In the genomic region with DNA sequence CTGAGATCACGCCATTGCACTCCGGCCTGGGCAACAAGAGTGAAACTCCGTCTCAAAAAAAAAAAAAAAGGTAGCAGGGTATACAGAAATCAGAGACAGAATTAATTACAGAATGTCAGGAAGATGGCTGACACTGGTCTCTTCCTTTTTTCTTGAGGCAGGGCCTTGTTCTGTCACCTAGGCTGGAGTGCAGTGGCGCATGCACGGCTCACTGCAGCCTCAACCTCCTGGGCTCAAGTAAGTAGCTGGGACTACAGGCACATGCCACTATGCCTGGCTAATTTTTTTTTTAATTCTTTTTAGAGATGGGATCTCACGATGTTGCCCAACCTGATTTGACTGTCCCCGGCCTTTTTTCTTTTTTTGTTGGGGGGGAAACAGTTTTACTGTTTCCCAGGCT, we compare ENCODE assay signal across 12 cellular contexts. TPM values are rescaled to one million over a fixed set of nuclear protein-coding genes. Genes with fewer than 3 reads are reported as not detected.
DNase-seq lines count a peak whose midpoint lies in the region; ATAC-seq and TF ChIP-seq lines count a peak whose summit lies in the region.
"Had no signal": no experiment of that assay in that cellular context is flagged by ENCODE, and none has a peak within 500 bp of the region (broad histone marks: within the 10 kb centered on the region; RNA-seq: fewer than 3 reads in every experiment).

No MANE protein-coding gene starts in this region.

- H2BK120ac ChIP-seq in IMR-90 (ENCODE audit: low read depth, low read length), result no peak overlapping the region

- peak overlapping the region; percentile 57 for H2AK9ac ChIP-seq in IMR-90 (replicated peaks; ENCODE audit: low read depth, low read length, poor library complexity)

- CTCF ChIA-PET in CD4-positive, alpha-beta memory T cell (lab: Charles Lee; ENCODE audit: partially characterized antibody), result interaction anchor here (0.6 to 12.0 kb wide), 9 partner anchors 9 to 1484 kb away, joined by 3 to 175 read pairs (median 5); partner anchors contain the start of genes ARMH1, HECTD3, POMGNT1 and RNU5D-1
- CTCF ChIA-PET in IMR-90 (lab: Yijun Ruan, JAX), result interaction anchor here (0.6 kb wide), 1 partner anchor 31 kb away, joined by 4 read pairs; no protein-coding TSS in a partner anchor

- H4K20me1 ChIP-seq in IMR-90 (ENCODE audit: insufficient read depth, low read length), result no peaks in the 10 kb centered on the region

- no peak overlapping the region for H3K27ac ChIP-seq in CD4-positive, alpha-beta memory T cell (ENCODE audit: low read depth, low read length)
- H3K27ac ChIP-seq in IMR-90 (ENCODE audit: insufficient read depth, low read length) (no peak overlapping the region), neutrophil (peak overlapping the region; percentile 33)
- H3K27ac ChIP-seq: lower lobe of right lung, sigmoid colon had no signal

- H3K4me3 ChIP-seq in CD4-positive, alpha-beta memory T cell (ENCODE audit: low read length in 2 of 2), result no peak overlapping the region
- H3K4me3 ChIP-seq in IMR-90 (ENCODE audit: insufficient read depth, low read depth, low read length), result no peak overlapping the region
- no peak overlapping the region for H3K4me3 ChIP-seq in neutrophil (ENCODE audit: low read depth in 1 of 2, low read length in 1 of 2)
- H3K4me3 ChIP-seq: GM23338, lower lobe of right lung, sigmoid colon had no signal

- no peak overlapping the region for H3K4me2 ChIP-seq in IMR-90 (ENCODE audit: low read depth, low read length)
- H3K4me2 ChIP-seq: GM23338 had no signal

- no peak overlapping the region for H4K91ac ChIP-seq in IMR-90 (ENCODE audit: insufficient read depth, low read depth, low read length)

- BruUV-seq in IMR-90 (replicated peaks; lab: Mats Ljungman, UMichigan), result no TSS peak

- no peaks in the 10 kb centered on the region for H3K27me3 Mint-ChIP-seq in CD4-positive, alpha-beta memory T cell
- peaks cover 10% of the 10 kb centered on the region for H3K27me3 Mint-ChIP-seq in activated T-helper 1 cell treated with anti-CD3 and anti-CD28 coated beads, Interleukin-12 subunit alpha, Interleukin-12 subunit beta, Interleukin-2, Interleukin-4 antibody, amounts not matched to agents 30 ng/mL and 10 ng/mL and 1 ng/mL, durations not matched to agents 14 hours and 24 hours and 36 hours (ENCODE audit: insufficient read depth)

- H2BK15ac ChIP-seq in IMR-90 (ENCODE audit: low read depth, low read length), result no peak overlapping the region

- no peak for TF ChIP-seq RAD21 in IMR-90 (IDR thresholded peaks at IDR 0.05; ENCODE audit: low read length)

- peaks cover 26 to 43% (median 36%) of the 10 kb centered on the region in 4 donors for H3K4me1 Mint-ChIP-seq in CD4-positive, alpha-beta memory T cell
- peaks cover 41% of the 10 kb centered on the region for H3K4me1 Mint-ChIP-seq in activated T-helper 1 cell treated with anti-CD3 and anti-CD28 coated beads, Interleukin-12 subunit alpha, Interleukin-12 subunit beta, Interleukin-2, Interleukin-4 antibody, amounts not matched to agents 30 ng/mL and 10 ng/mL and 1 ng/mL, durations not matched to agents 14 hours and 24 hours and 36 hours (ENCODE audit: low read depth)
- H3K4me1 Mint-ChIP-seq: GM23338 had no signal

- H4K5ac ChIP-seq in IMR-90 (ENCODE audit: low read depth, low read length), result no peak overlapping the region

- 100% methylated on average over 3 of the region's 7 CpGs; no CpG with 5 or more reads in 1 of the 2 experiments for WGBS in IMR-90 (ENCODE audit: extremely low coverage in 2 of 2, insufficient read length in 1 of 2), 2 experiments

- intact Hi-C loops in CD4-positive, alpha-beta memory T cell (cut with micrococcal nuclease), result no loop called here
- intact Hi-C loops in IMR-90 (cut with micrococcal nuclease), result no loop called here
- intact Hi-C loops in activated T-helper 1 cell treated with anti-CD3 and anti-CD28 coated beads, Interleukin-12 subunit alpha, Interleukin-12 subunit beta, Interleukin-2, Interleukin-4 antibody, amounts not matched to agents 30 ng/mL and 10 ng/mL and 1 ng/mL, durations not matched to agents 14 hours and 24 hours and 36 hours (cut with micrococcal nuclease), result loop anchor here (2.0 kb wide), 3 partner anchors 16 to 84 kb away; partner anchors contain the start of genes KIF2C and RNU5D-1

- H3K9ac ChIP-seq in IMR-90 (ENCODE audit: low read depth, low read length), result no peak overlapping the region

- no peaks in the 10 kb centered on the region for H3K36me3 Mint-ChIP-seq in CD4-positive, alpha-beta memory T cell
- H3K36me3 Mint-ChIP-seq in activated T-helper 1 cell treated with anti-CD3 and anti-CD28 coated beads, Interleukin-12 subunit alpha, Interleukin-12 subunit beta, Interleukin-2, Interleukin-4 antibody, amounts not matched to agents 30 ng/mL and 10 ng/mL and 1 ng/mL, durations not matched to agents 14 hours and 24 hours and 36 hours (ENCODE audit: low read depth), result no peaks in the 10 kb centered on the region

- H3K4me1 ChIP-seq in CD4-positive, alpha-beta memory T cell (ENCODE audit: insufficient read depth, low read length), result peaks cover 23% of the 10 kb centered on the region
- peaks cover 5% of the 10 kb centered on the region for H3K4me1 ChIP-seq in IMR-90 (ENCODE audit: control insufficient read depth, insufficient read depth, low read length)
- peaks cover 7 to 9% of the 10 kb centered on the region in 2 experiments for H3K4me1 ChIP-seq in neutrophil (ENCODE audit: control insufficient read depth in 1 of 2, insufficient read depth in 1 of 2, low read depth in 1 of 2, low read length in 1 of 2)

- H3K27ac Mint-ChIP-seq in CD4-positive, alpha-beta memory T cell, result peak overlapping the region in 6 of 7 donors; percentile 0 to 88 (median 60)
- peak overlapping the region; percentile 35 for H3K27ac Mint-ChIP-seq in activated T-helper 1 cell treated with anti-CD3 and anti-CD28 coated beads, Interleukin-12 subunit alpha, Interleukin-12 subunit beta, Interleukin-2, Interleukin-4 antibody, amounts not matched to agents 30 ng/mL and 10 ng/mL and 1 ng/mL, durations not matched to agents 14 hours and 24 hours and 36 hours
- H3K27ac Mint-ChIP-seq: GM23338 had no signal

- no peaks in the 10 kb centered on the region for H3K9me3 Mint-ChIP-seq in CD4-positive, alpha-beta memory T cell
- no peaks in the 10 kb centered on the region for H3K9me3 Mint-ChIP-seq in activated T-helper 1 cell treated with anti-CD3 and anti-CD28 coated beads, Interleukin-12 subunit alpha, Interleukin-12 subunit beta, Interleukin-2, Interleukin-4 antibody, amounts not matched to agents 30 ng/mL and 10 ng/mL and 1 ng/mL, durations not matched to agents 14 hours and 24 hours and 36 hours
- H3K9me3 Mint-ChIP-seq: activated T-cell treated with anti-CD3 and anti-CD28 coated beads, Interleukin-2, amount 50 U/mL, for 4 hours; GM23338 had no signal

- no peak overlapping the region for H4K8ac ChIP-seq in IMR-90 (ENCODE audit: low read depth in 2 of 2, low read length in 2 of 2)

- H2AK5ac ChIP-seq in IMR-90 (ENCODE audit: low read depth, low read length), result no peak overlapping the region

- H3K27me3 ChIP-seq in CD4-positive, alpha-beta memory T cell (ENCODE audit: insufficient read depth, low read length), result no peaks in the 10 kb centered on the region
- H3K27me3 ChIP-seq in IMR-90 (ENCODE audit: control insufficient read depth, insufficient read depth, low read length) (peaks cover 2% of the 10 kb centered on the region; the same call in 1 of the 2 replicates), neutrophil (no peaks in the 10 kb centered on the region)
- H3K27me3 ChIP-seq: sigmoid colon had no signal

- H3K4ac ChIP-seq in IMR-90 (ENCODE audit: low read depth, low read length), result no peak overlapping the region

- no peak overlapping the region for H2BK5ac ChIP-seq in IMR-90 (ENCODE audit: low read depth, low read length, poor library complexity, severe bottlenecking)

- no peak overlapping the region for H3K56ac ChIP-seq in IMR-90 (ENCODE audit: extremely low read depth, insufficient read depth, low read length)

- ATAC-seq in IMR-90 (ENCODE audit: low read depth) (no peak), GM19463 (IDR thresholded peaks at IDR 0.05; ENCODE audit: unreplicated experiment) (no peak), HG03469 (IDR thresholded peaks at IDR 0.05; ENCODE audit: unreplicated experiment) (no peak)

- H3K79me1 ChIP-seq in IMR-90 (ENCODE audit: low read depth in 1 of 2, low read length in 2 of 2), result no peaks in the 10 kb centered on the region; a peak in 1 of 4 replicates

- H3K14ac ChIP-seq in IMR-90 (replicated peaks; ENCODE audit: low read depth, low read length), result no peak overlapping the region

- no peaks in the 10 kb centered on the region; the same call in 1 of the 2 replicates for H3K9me1 ChIP-seq in IMR-90 (ENCODE audit: insufficient read depth, low read length)

- H3K18ac ChIP-seq in IMR-90 (ENCODE audit: low read depth, low read length), result no peak overlapping the region

- H2AFZ ChIP-seq in IMR-90 (replicated peaks; ENCODE audit: low read length, poor library complexity), result peak overlapping the region; percentile 91

- peak overlapping the region in 4 of 8 donors; percentile 1 to 84 (median 58) for H3K4me3 Mint-ChIP-seq in CD4-positive, alpha-beta memory T cell
- H3K4me3 Mint-ChIP-seq in activated T-helper 1 cell treated with anti-CD3 and anti-CD28 coated beads, Interleukin-12 subunit alpha, Interleukin-12 subunit beta, Interleukin-2, Interleukin-4 antibody, amounts not matched to agents 30 ng/mL and 10 ng/mL and 1 ng/mL, durations not matched to agents 14 hours and 24 hours and 36 hours, result no peak overlapping the region
- H3K4me3 Mint-ChIP-seq: GM23338 had no signal

- TF ChIP-seq CTCF in IMR-90 (conservative IDR thresholded peaks at IDR 0.05; ENCODE audit: low read depth, low read length) (no peak), neutrophil (IDR thresholded peaks at IDR 0.05) (no peak)

- no peaks in the 10 kb centered on the region for H3K36me3 ChIP-seq in CD4-positive, alpha-beta memory T cell (ENCODE audit: insufficient read depth, low read length)
- H3K36me3 ChIP-seq in IMR-90 (ENCODE audit: control insufficient read depth, insufficient read depth, low read length) (no peaks in the 10 kb centered on the region), neutrophil (no peaks in the 10 kb centered on the region)
- H3K36me3 ChIP-seq: lower lobe of right lung, sigmoid colon had no signal

- no peak overlapping the region for H3K23ac ChIP-seq in IMR-90 (ENCODE audit: low read depth, low read length)

- no peak for DNase-seq in CD4-positive, alpha-beta memory T cell
- DNase-seq in IMR-90, result no peak
- no peak for DNase-seq in activated T-helper 1 cell treated with anti-CD3 and anti-CD28 coated beads, Interleukin-12 subunit alpha, Interleukin-12 subunit beta, Interleukin-2, Interleukin-4 antibody, amounts not matched to agents 30 ng/mL and 10 ng/mL and 1 ng/mL, durations not matched to agents 14 hours and 24 hours and 36 hours (ENCODE audit: low spot score)
- no peak for DNase-seq in NCI-H1048 (lab: John Stamatoyannopoulos, UW)

- POLR2A ChIA-PET in CD4-positive, alpha-beta memory T cell (lab: Charles Lee; ENCODE audit: partially characterized antibody), result interaction anchor here (0.9 kb wide), 1 partner anchor 14 kb away, joined by 3 read pairs; no protein-coding TSS in a partner anchor
- POLR2A ChIA-PET in IMR-90 (lab: Charles Lee; ENCODE audit: unreplicated experiment), result interaction anchor here (0.6 kb wide), 1 partner anchor 10 kb away, joined by 4 read pairs; no protein-coding TSS in a partner anchor

- in situ Hi-C loops in IMR-90 (cut with MboI; ENCODE audit: low sequenced_read_pairs), result no loop called here

- no peaks in the 10 kb centered on the region for H3K9me3 ChIP-seq in CD4-positive, alpha-beta memory T cell (ENCODE audit: control insufficient read depth in 1 of 2, low read length in 2 of 2)
- H3K9me3 ChIP-seq in IMR-90 (ENCODE audit: control insufficient read depth, insufficient read depth, low read length), result no peaks in the 10 kb centered on the region
- H3K9me3 ChIP-seq in neutrophil, result no peaks in the 10 kb centered on the region
- H3K9me3 ChIP-seq: lower lobe of right lung, sigmoid colon had no signal

- H2BK20ac ChIP-seq in IMR-90 (ENCODE audit: low read depth, low read length), result no peak overlapping the region

- TF ChIP-seq POLR2A in IMR-90 (IDR thresholded peaks at IDR 0.05; ENCODE audit: low read depth, low read length), result no peak

- dilution Hi-C loops in IMR-90 (cut with HindIII; ENCODE audit: low sequenced_read_pairs, unreplicated experiment), result no loop called here

RNA-seq across cellular contexts. Expression of gene RNU5D-1, which starts 16.4 kb away (rescaled TPM):
- total RNA-seq in CD4-positive, alpha-beta memory T cell, result not detected
- polyA plus RNA-seq in CD4-positive, alpha-beta memory T cell, result not detected
- total RNA-seq in IMR-90 (2012; rRNA removed), result not detected in 2 replicates
- polyA plus RNA-seq in IMR-90 (2012; rRNA removed), result not detected in 2 replicates
- not detected in 2 replicates for polyA plus RNA-seq in IMR-90 (2012; cell fraction: cytosol; rRNA removed)
- not detected in 2 replicates for polyA plus RNA-seq in IMR-90 (2012; cell fraction: nucleus; rRNA removed; ENCODE audit: low replicate concordance)
- not detected in 2 replicates for total RNA-seq in activated T-helper 1 cell treated with anti-CD3 and anti-CD28 coated beads, Interleukin-12 subunit alpha, Interleukin-12 subunit beta, Interleukin-2, Interleukin-4 antibody, amounts not matched to agents 30 ng/mL and 10 ng/mL and 1 ng/mL, durations not matched to agents 14 hours and 24 hours and 36 hours
- total RNA-seq: activated T-cell treated with anti-CD3 and anti-CD28 coated beads, Interleukin-2, amount 50 U/mL, for 4 hours; GM23338; lower lobe of right lung; sigmoid colon; ureter had no signal
- polyA plus RNA-seq: GM23338, sigmoid colon had no signal

RNA-seq across cellular contexts. Expression of gene KIF2C, which starts 25.1 kb away (rescaled TPM):
- 1 to 10 TPM; 1.4 to 1.5 TPM for total RNA-seq in CD4-positive, alpha-beta memory T cell
- polyA plus RNA-seq in CD4-positive, alpha-beta memory T cell, result under 1 TPM in 1 of 2 donors, not detected in 1; 0.16 TPM
- total RNA-seq in IMR-90 (2012; rRNA removed), result 40.5 and 45.0 TPM in 2 replicates
- polyA plus RNA-seq in IMR-90 (2012; rRNA removed), result 30.7 and 31.6 TPM in 2 replicates
- polyA plus RNA-seq in IMR-90 (2012; cell fraction: cytosol; rRNA removed), result 8.4 and 16.7 TPM in 2 replicates
- 20.0 and 30.2 TPM in 2 replicates for polyA plus RNA-seq in IMR-90 (2012; cell fraction: nucleus; rRNA removed; ENCODE audit: low replicate concordance)
- 68.7 and 72.9 TPM in 2 replicates for total RNA-seq in activated T-helper 1 cell treated with anti-CD3 and anti-CD28 coated beads, Interleukin-12 subunit alpha, Interleukin-12 subunit beta, Interleukin-2, Interleukin-4 antibody, amounts not matched to agents 30 ng/mL and 10 ng/mL and 1 ng/mL, durations not matched to agents 14 hours and 24 hours and 36 hours

RNA-seq across cellular contexts. Expression of gene ARMH1, which starts 40.0 kb away (rescaled TPM):
- 10 to 100 TPM; 64.0 to 74.5 TPM for total RNA-seq in CD4-positive, alpha-beta memory T cell
- 10 to 100 TPM; 26.0 to 30.4 TPM for polyA plus RNA-seq in CD4-positive, alpha-beta memory T cell
- 0.28 and 0.36 TPM in 2 replicates for total RNA-seq in IMR-90 (2012; rRNA removed)
- polyA plus RNA-seq in IMR-90 (2012; rRNA removed), result 0.72 and 1.1 TPM in 2 replicates
- polyA plus RNA-seq in IMR-90 (2012; cell fraction: cytosol; rRNA removed), result 0.33 TPM in 1 of 2 replicates, not detected in the other
- polyA plus RNA-seq in IMR-90 (2012; cell fraction: nucleus; rRNA removed; ENCODE audit: low replicate concordance), result 15.3 and 21.0 TPM in 2 replicates
- total RNA-seq in activated T-helper 1 cell treated with anti-CD3 and anti-CD28 coated beads, Interleukin-12 subunit alpha, Interleukin-12 subunit beta, Interleukin-2, Interleukin-4 antibody, amounts not matched to agents 30 ng/mL and 10 ng/mL and 1 ng/mL, durations not matched to agents 14 hours and 24 hours and 36 hours, result 95.3 and 99.8 TPM in 2 replicates
- polyA plus RNA-seq: GM23338 had no signal

RNA-seq across cellular contexts. Expression of gene TMEM53, which starts 40.3 kb away (rescaled TPM):
- total RNA-seq in CD4-positive, alpha-beta memory T cell, result 1 to 10 TPM; 1.7 to 2.2 TPM
- polyA plus RNA-seq in CD4-positive, alpha-beta memory T cell, result 1 to 10 TPM; 3.5 to 5.7 TPM
- 2.2 and 2.7 TPM in 2 replicates for total RNA-seq in IMR-90 (2012; rRNA removed)
- polyA plus RNA-seq in IMR-90 (2012; rRNA removed), result 6.3 and 8.1 TPM in 2 replicates
- polyA plus RNA-seq in IMR-90 (2012; cell fraction: cytosol; rRNA removed), result 6.7 and 9.4 TPM in 2 replicates
- polyA plus RNA-seq in IMR-90 (2012; cell fraction: nucleus; rRNA removed; ENCODE audit: low replicate concordance), result 3.1 and 5.5 TPM in 2 replicates
- 4.3 and 6.6 TPM in 2 replicates for total RNA-seq in activated T-helper 1 cell treated with anti-CD3 and anti-CD28 coated beads, Interleukin-12 subunit alpha, Interleukin-12 subunit beta, Interleukin-2, Interleukin-4 antibody, amounts not matched to agents 30 ng/mL and 10 ng/mL and 1 ng/mL, durations not matched to agents 14 hours and 24 hours and 36 hours

Comparison
In these comparisons a context has a peak if more than half of its experiments do, and no peak if none do; other contexts are left out.
1. RNA of gene KIF2C, which starts 25.1 kb away (total RNA-seq): 68.7 to 72.9 TPM in activated T-helper 1 cell treated with anti-CD3 and anti-CD28 coated beads, Interleukin-12 subunit alpha, Interleukin-12 subunit beta, Interleukin-2, Interleukin-4 antibody, amounts not matched to agents 30 ng/mL and 10 ng/mL and 1 ng/mL, durations not matched to agents 14 hours and 24 hours and 36 hours and 40.5 to 45.0 TPM in IMR-90; 1.4 to 1.5 TPM in CD4-positive, alpha-beta memory T cell; every median in the first group is over 10 times any median in the second.
2. RNA of gene ARMH1, which starts 40.0 kb away (total RNA-seq): 95.3 to 99.8 TPM in activated T-helper 1 cell treated with anti-CD3 and anti-CD28 coated beads, Interleukin-12 subunit alpha, Interleukin-12 subunit beta, Interleukin-2, Interleukin-4 antibody, amounts not matched to agents 30 ng/mL and 10 ng/mL and 1 ng/mL, durations not matched to agents 14 hours and 24 hours and 36 hours and 64.0 to 74.5 TPM in CD4-positive, alpha-beta memory T cell; 0.28 to 0.36 TPM in IMR-90; every median in the first group is over 10 times any median in the second.